Comparison of ENCODE assay signal across 9 cellular contexts in genomic region chr4:162274354-162274753, GRCh38.
DNase-seq lines count a peak whose midpoint lies in the region; ATAC-seq and TF ChIP-seq lines count a peak whose summit lies in the region.
"Had no signal": no experiment of that assay in that cellular context is flagged by ENCODE, and none has a peak within 500 bp of the region (broad histone marks: within the 10 kb centered on the region; RNA-seq: fewer than 3 reads in every experiment).

No MANE protein-coding gene starts in this region.

- intact Hi-C loops in vagina (cut with DNase I) = no loop called here

- peaks cover 26% of the 10 kb centered on the region for H3K9me3 ChIP-seq in Karpas-422 (ENCODE audit: low read length)
- no peaks in the 10 kb centered on the region for H3K9me3 ChIP-seq in vagina

- H3K4me1 ChIP-seq in Karpas-422 (ENCODE audit: low read length) = no peaks in the 10 kb centered on the region
- no peaks in the 10 kb centered on the region for H3K4me1 ChIP-seq in vagina

- TF ChIP-seq CTCF in vagina (IDR thresholded peaks at IDR 0.05) = no peak

- H4K20me1 ChIP-seq in Karpas-422 (ENCODE audit: insufficient read depth, low read depth, low read length) = no peaks in the 10 kb centered on the region

- no peaks in the 10 kb centered on the region for H3K36me3 Mint-ChIP-seq in naive thymus-derived CD8-positive, alpha-beta T cell

- H3K4me3 Mint-ChIP-seq in naive thymus-derived CD8-positive, alpha-beta T cell = no peak overlapping the region

- H3K79me2 ChIP-seq in Karpas-422 (ENCODE audit: low read length) = no peaks in the 10 kb centered on the region

- no peak for TF ChIP-seq POLR2A in vagina (IDR thresholded peaks at IDR 0.05)

- no peak overlapping the region for H3K9ac ChIP-seq in Karpas-422 (ENCODE audit: low read length)

- H3K4me2 ChIP-seq in Karpas-422 (ENCODE audit: low read depth, low read length, poor library complexity, severe bottlenecking) = no peak overlapping the region

- ATAC-seq in GM18868 (IDR thresholded peaks at IDR 0.05; ENCODE audit: unreplicated experiment) (peak; percentile 98), HG02642 (IDR thresholded peaks at IDR 0.05; ENCODE audit: poor library complexity, unreplicated experiment) (peak; percentile 87)
- ATAC-seq in naive thymus-derived CD8-positive, alpha-beta T cell = no peak

- H3K27ac ChIP-seq in Karpas-422 (ENCODE audit: low read length) = no peak overlapping the region
- H3K27ac ChIP-seq in vagina = no peak overlapping the region

- H3K9me2 ChIP-seq in Karpas-422 (replicated peaks; ENCODE audit: insufficient read depth, low read length) = no peaks in the 10 kb centered on the region

- H3K4me3 ChIP-seq in Karpas-422 (ENCODE audit: low read length) (no peak overlapping the region), vagina (no peak overlapping the region)

- no peaks in the 10 kb centered on the region for H3K27me3 Mint-ChIP-seq in naive thymus-derived CD8-positive, alpha-beta T cell

- H3K27ac Mint-ChIP-seq in naive thymus-derived CD8-positive, alpha-beta T cell = no peak overlapping the region

- DNase-seq in Karpas-422 = peak; percentile 44
- peak; percentile 79 for DNase-seq in medulla oblongata (ENCODE audit: extremely low spot score)
- no peak for DNase-seq in NCI-H1417 (lab: John Stamatoyannopoulos, UW)
- no peak for DNase-seq in naive thymus-derived CD8-positive, alpha-beta T cell
- DNase-seq in NCI-H146 (lab: John Stamatoyannopoulos, UW) = no peak
- DNase-seq in vagina (ENCODE audit: extremely low spot score in 2 of 2) = no peak
- DNase-seq: NCI-H1436 had no signal

- POLR2A ChIA-PET in naive thymus-derived CD8-positive, alpha-beta T cell (lab: Charles Lee) = no interaction called here

- H3K36me3 ChIP-seq in Karpas-422 (ENCODE audit: insufficient read depth, low read length) (no peaks in the 10 kb centered on the region), vagina (no peaks in the 10 kb centered on the region)

- no peaks in the 10 kb centered on the region for H3K27me3 ChIP-seq in Karpas-422 (ENCODE audit: low read length)
- H3K27me3 ChIP-seq in vagina = no peaks in the 10 kb centered on the region

- H2AFZ ChIP-seq in Karpas-422 (ENCODE audit: low read length) = no peak overlapping the region

- H3K4me1 Mint-ChIP-seq in naive thymus-derived CD8-positive, alpha-beta T cell = no peaks in the 10 kb centered on the region

- peaks cover 0 to 21% (median 6%) of the 10 kb centered on the region in 9 donors for H3K9me3 Mint-ChIP-seq in naive thymus-derived CD8-positive, alpha-beta T cell

Comparison
In these comparisons a context has a peak if more than half of its experiments do, and no peak if none do; other contexts are left out.
1. ATAC-seq: peak in GM18868 (single experiment) and HG02642 (single experiment); none in naive thymus-derived CD8-positive, alpha-beta T cell (0 of 2).
2. DNase-seq: peak in Karpas-422 (single experiment) and medulla oblongata (single experiment); none in NCI-H1417 (0 of 3), naive thymus-derived CD8-positive, alpha-beta T cell (0 of 10), NCI-H146 (single experiment) and vagina (0 of 2).